ENCODE assay signal across 1 cellular context in genomic region chr11:48107188-48107704, GRCh38.
TF ChIP-seq lines count a peak whose summit lies in the region.

No MANE protein-coding gene starts in this region.

TF ChIP-seq in HepG2, 621 proteins besides CTCF, POLR2A, EP300 and RAD21 (continued from another document):
- TF ChIP-seq KIAA2018 (CRISPR knock-in tag; IDR thresholded peaks at IDR 0.05; ENCODE audit: borderline replicate concordance): no peak
- no peak for TF ChIP-seq GABPB1 (CRISPR knock-in tag; IDR thresholded peaks at IDR 0.05)
- no peak for TF ChIP-seq HIVEP1 (CRISPR knock-in tag; IDR thresholded peaks at IDR 0.05)
- TF ChIP-seq ZNF816 (CRISPR knock-in tag; IDR thresholded peaks at IDR 0.05; ENCODE audit: borderline replicate concordance): no peak
- TF ChIP-seq ZNF879 (CRISPR knock-in tag; IDR thresholded peaks at IDR 0.05): no peak
- TF ChIP-seq RARG (CRISPR knock-in tag; IDR thresholded peaks at IDR 0.05; ENCODE audit: low read depth): no peak
- no peak for TF ChIP-seq ZBTB20 (CRISPR knock-in tag; IDR thresholded peaks at IDR 0.05; ENCODE audit: borderline replicate concordance, low read depth)
- no peak for TF ChIP-seq SIN3A (IDR thresholded peaks at IDR 0.05; ENCODE audit: borderline replicate concordance, low read depth, low read length)
- TF ChIP-seq TFDP2 (CRISPR knock-in tag; IDR thresholded peaks at IDR 0.05): no peak
- TF ChIP-seq ZNF597 (CRISPR knock-in tag; IDR thresholded peaks at IDR 0.05): no peak
- no peak for TF ChIP-seq ZNF660 (CRISPR knock-in tag; IDR thresholded peaks at IDR 0.05; ENCODE audit: borderline replicate concordance, low read depth)
- TF ChIP-seq TSC22D2 (CRISPR knock-in tag; IDR thresholded peaks at IDR 0.05; ENCODE audit: borderline replicate concordance): no peak
- no peak for TF ChIP-seq MXD4 (CRISPR knock-in tag; IDR thresholded peaks at IDR 0.05)
- no peak for TF ChIP-seq MYC (CRISPR knock-in tag; IDR thresholded peaks at IDR 0.05; ENCODE audit: borderline replicate concordance)
- TF ChIP-seq ZNF619 (CRISPR knock-in tag; IDR thresholded peaks at IDR 0.05): no peak
